21 cellular contexts compared by ENCODE assay signal in genomic region chr6:157656437-157657005, GRCh38.
DNase-seq lines count a peak whose midpoint lies in the region; ATAC-seq, FAIRE-seq and TF ChIP-seq lines count a peak whose summit lies in the region.
"Had no signal": no experiment of that assay in that cellular context is flagged by ENCODE, and none has a peak within 500 bp of the region (broad histone marks: within the 10 kb centered on the region; RNA-seq: fewer than 3 reads in every experiment).

No MANE protein-coding gene starts in this region.

- peaks cover 0 to 2% (median 0%) of the 10 kb centered on the region in 3 donors for H3K27me3 Mint-ChIP-seq in immature natural killer cell (ENCODE audit: low read depth in 3 of 3)
- H3K27me3 Mint-ChIP-seq in GM23338 (ENCODE audit: insufficient read depth, low read depth, poor library complexity) = peaks cover 2% of the 10 kb centered on the region
- H3K27me3 Mint-ChIP-seq: B cell had no signal

- no peak for TF ChIP-seq POLR2A in IMR-90 (IDR thresholded peaks at IDR 0.05; ENCODE audit: low read depth, low read length)

- H3K9me3 ChIP-seq in IMR-90 (ENCODE audit: control insufficient read depth, insufficient read depth, low read length) = no peaks in the 10 kb centered on the region
- H3K9me3 ChIP-seq: left lung, suprapubic skin had no signal

- no peak overlapping the region for H4K91ac ChIP-seq in IMR-90 (ENCODE audit: insufficient read depth, low read depth, low read length)

- no TSS peak for BruUV-seq in IMR-90 (replicated peaks; lab: Mats Ljungman, UMichigan)

- no peaks in the 10 kb centered on the region for H4K20me1 ChIP-seq in IMR-90 (ENCODE audit: insufficient read depth, low read length)
- no peaks in the 10 kb centered on the region for H4K20me1 ChIP-seq in GM23338 (replicated peaks; ENCODE audit: insufficient read depth)

- no peak overlapping the region; the same call in 1 of the 2 replicates for H3K14ac ChIP-seq in IMR-90 (replicated peaks; ENCODE audit: low read depth, low read length)

- dilution Hi-C loops in IMR-90 (cut with HindIII; ENCODE audit: low sequenced_read_pairs, unreplicated experiment) = no loop called here

- H3K27ac ChIP-seq in IMR-90 (ENCODE audit: insufficient read depth, low read length) = no peak overlapping the region
- no peak overlapping the region for H3K27ac ChIP-seq in GM23338 (ENCODE audit: low read depth)
- H3K27ac ChIP-seq: left lung, suprapubic skin had no signal

- H2AFZ ChIP-seq in IMR-90 (replicated peaks; ENCODE audit: low read length, poor library complexity) = no peak overlapping the region
- H2AFZ ChIP-seq in GM23338 = no peak overlapping the region

- H3K4me1 ChIP-seq in IMR-90 (ENCODE audit: control insufficient read depth, insufficient read depth, low read length) (peaks cover 2% of the 10 kb centered on the region), GM23338 (ENCODE audit: insufficient read depth) (peaks cover 3% of the 10 kb centered on the region; the same call in 1 of the 2 replicates)
- H3K4me1 ChIP-seq: left lung, suprapubic skin had no signal

- H2BK5ac ChIP-seq in IMR-90 (ENCODE audit: low read depth, low read length, poor library complexity, severe bottlenecking) = no peak overlapping the region

- TF ChIP-seq RAD21 in IMR-90 (IDR thresholded peaks at IDR 0.05; ENCODE audit: low read length) = no peak

- H2BK15ac ChIP-seq in IMR-90 (ENCODE audit: low read depth, low read length) = no peak overlapping the region

- in situ Hi-C loops in IMR-90 (cut with MboI; ENCODE audit: low sequenced_read_pairs) = no loop called here

- no peak overlapping the region for H3K9ac ChIP-seq in IMR-90 (ENCODE audit: low read depth, low read length)

- no peaks in the 10 kb centered on the region for H3K9me2 ChIP-seq in GM23338 (ENCODE audit: insufficient read depth)

- H3K9me3 Mint-ChIP-seq in immature natural killer cell (no peaks in the 10 kb centered on the region), GM23338 (no peaks in the 10 kb centered on the region)
- H3K9me3 Mint-ChIP-seq: endodermal cell had no signal

- H3K4me1 Mint-ChIP-seq in immature natural killer cell = no peaks in the 10 kb centered on the region
- H3K4me1 Mint-ChIP-seq in GM23338 = peaks cover 9% of the 10 kb centered on the region
- H3K4me1 Mint-ChIP-seq: B cell had no signal

- TF ChIP-seq CTCF in D721Med (IDR thresholded peaks at IDR 0.05; ENCODE audit: insufficient read depth, missing control alignments) (no peak), IMR-90 (conservative IDR thresholded peaks at IDR 0.05; ENCODE audit: low read depth, low read length) (no peak), GM23338 (conservative IDR thresholded peaks at IDR 0.05; ENCODE audit: low read depth in 2 of 2) (no peak)

- H3K18ac ChIP-seq in IMR-90 (ENCODE audit: low read depth, low read length) = no peak overlapping the region

- ATAC-seq in IMR-90 (ENCODE audit: low read depth) (peak; percentile 54; the same call in 1 of the 2 replicates), GM23338 (no peak), GM21390 (IDR thresholded peaks at IDR 0.05; ENCODE audit: unreplicated experiment) (no peak)
- ATAC-seq: activated CD4-positive, alpha-beta T cell treated with anti-CD3 and anti-CD28 coated beads for 36 hours; left lung; sciatic nerve had no signal

- H3K27me3 ChIP-seq in IMR-90 (ENCODE audit: control insufficient read depth, insufficient read depth, low read length) = no peaks in the 10 kb centered on the region
- H3K27me3 ChIP-seq in GM23338 (ENCODE audit: insufficient read depth) = no peaks in the 10 kb centered on the region
- H3K27me3 ChIP-seq: suprapubic skin had no signal

- no peaks in the 10 kb centered on the region for H3K36me3 ChIP-seq in IMR-90 (ENCODE audit: control insufficient read depth, insufficient read depth, low read length)
- no peaks in the 10 kb centered on the region for H3K36me3 ChIP-seq in GM23338 (ENCODE audit: insufficient read depth)

- no peak overlapping the region for H3K27ac Mint-ChIP-seq in immature natural killer cell
- no peak overlapping the region for H3K27ac Mint-ChIP-seq in GM23338
- H3K27ac Mint-ChIP-seq: activated CD4-positive, alpha-beta T cell treated with anti-CD3 and anti-CD28 coated beads for 36 hours; B cell; endodermal cell had no signal

- no peaks in the 10 kb centered on the region for H3K79me1 ChIP-seq in IMR-90 (ENCODE audit: low read depth in 1 of 2, low read length in 2 of 2)

- intact Hi-C loops in IMR-90 (cut with micrococcal nuclease) = no loop called here

- H3K9me1 ChIP-seq in IMR-90 (ENCODE audit: insufficient read depth, low read length) = peaks cover 3% of the 10 kb centered on the region; the same call in 1 of the 2 replicates

- H2AK5ac ChIP-seq in IMR-90 (ENCODE audit: low read depth, low read length) = no peak overlapping the region

- H2BK120ac ChIP-seq in IMR-90 (ENCODE audit: low read depth, low read length) = no peak overlapping the region

- CTCF ChIA-PET in IMR-90 (lab: Yijun Ruan, JAX) = interaction anchor here (0.7 kb wide), 2 partner anchors 14 to 1120 kb away, joined by 3 read pairs; no protein-coding TSS in a partner anchor

- H3K4me3 ChIP-seq in IMR-90 (ENCODE audit: insufficient read depth, low read depth, low read length) (no peak overlapping the region), GM23338 (no peak overlapping the region)
- H3K4me3 ChIP-seq: left lung, suprapubic skin had no signal

- peak; percentile 91 for FAIRE-seq in D721Med (lab: Jason Lieb, UNC)
- FAIRE-seq: H1 had no signal

- H3K4me2 ChIP-seq in IMR-90 (ENCODE audit: low read depth, low read length) (no peak overlapping the region), GM23338 (no peak overlapping the region)

- H2BK20ac ChIP-seq in IMR-90 (ENCODE audit: low read depth, low read length) = no peak overlapping the region; the same call in 1 of the 2 replicates

- no peaks in the 10 kb centered on the region for H3F3A ChIP-seq in GM23338 (replicated peaks; ENCODE audit: low read depth)

- POLR2A ChIA-PET in IMR-90 (lab: Charles Lee; ENCODE audit: unreplicated experiment) = interaction anchor here (0.6 kb wide), 1 partner anchor 401 kb away, joined by 17 read pairs; no protein-coding TSS in a partner anchor

- H3K4me3 Mint-ChIP-seq in immature natural killer cell = no peak overlapping the region
- H3K4me3 Mint-ChIP-seq in GM23338 = no peak overlapping the region
- H3K4me3 Mint-ChIP-seq: activated CD4-positive, alpha-beta T cell treated with anti-CD3 and anti-CD28 coated beads for 36 hours; B cell; endodermal cell had no signal

- H4K8ac ChIP-seq in IMR-90 (ENCODE audit: low read depth in 2 of 2, low read length in 2 of 2) = no peak overlapping the region

- no peak overlapping the region for H4K5ac ChIP-seq in IMR-90 (ENCODE audit: low read depth, low read length)

- H3K36me3 Mint-ChIP-seq in immature natural killer cell (peaks cover 18 to 44% (median 29%) of the 10 kb centered on the region in 3 donors), GM23338 (ENCODE audit: low read depth) (no peaks in the 10 kb centered on the region)

- peak overlapping the region; percentile 63 for H2AK9ac ChIP-seq in IMR-90 (replicated peaks; ENCODE audit: low read depth, low read length, poor library complexity)

- no peak overlapping the region for H3K56ac ChIP-seq in IMR-90 (ENCODE audit: extremely low read depth, insufficient read depth, low read length)

- H3K4ac ChIP-seq in IMR-90 (ENCODE audit: low read depth, low read length) = no peak overlapping the region

- no peak overlapping the region; the same call in 1 of the 2 replicates for H3K23ac ChIP-seq in IMR-90 (ENCODE audit: low read depth, low read length)

- 100% methylated on average over 1 of the region's 7 CpGs; no CpG with 5 or more reads in 1 of the 2 experiments for WGBS in IMR-90 (ENCODE audit: extremely low coverage in 2 of 2, insufficient read length in 1 of 2), 2 experiments

- no peaks in the 10 kb centered on the region for H3K79me2 ChIP-seq in GM23338 (replicated peaks; ENCODE audit: insufficient read depth)

- peak; percentile 48 for DNase-seq in D721Med (ENCODE audit: insufficient read length, low spot score)
- DNase-seq in IMR-90 = peak; percentile 38
- peak; percentile 42 for DNase-seq in amniotic epithelial cell (ENCODE audit: low read depth)
- DNase-seq in myocyte (ENCODE audit: low read depth) = peak; percentile 79
- no peak for DNase-seq in immature natural killer cell
- no peak for DNase-seq in COR-L47 (lab: John Stamatoyannopoulos, UW)
- DNase-seq in GM23338 (ENCODE audit: low spot score) = no peak
- DNase-seq: activated CD4-positive, alpha-beta T cell treated with anti-CD3 and anti-CD28 coated beads for 36 hours; activated effector memory CD4-positive, alpha-beta T cell treated with anti-CD3 and anti-CD28 coated beads, Interleukin-2, amount 50 U/mL, for 16 hours; endodermal cell; foreskin melanocyte; Karpas-422; left lung; NCI-H1417 treated with DMSO at 0.1 percent for 48 hours; SIG-M5; stimulated activated CD4-positive, alpha-beta T cell treated with anti-CD3 and anti-CD28 coated beads, Interleukin-2, amount 100 ng/mL, for 24 hours had no signal

TF ChIP-seq in IMR-90, 13 proteins besides CTCF, POLR2A, EP300 and RAD21 (continues in another document):
- TF ChIP-seq CHD1 (IDR thresholded peaks at IDR 0.05; ENCODE audit: low read depth, low read length) = no peak
- TF ChIP-seq CEBPB (IDR thresholded peaks at IDR 0.05; ENCODE audit: low read depth, low read length) = no peak
- TF ChIP-seq RFX5 (IDR thresholded peaks at IDR 0.05; ENCODE audit: low read depth, low read length) = no peak
- TF ChIP-seq SMC3 (IDR thresholded peaks at IDR 0.05; ENCODE audit: low read depth, low read length) = no peak
- TF ChIP-seq BHLHE40 (IDR thresholded peaks at IDR 0.05; ENCODE audit: low read depth, low read length) = no peak
- no peak for TF ChIP-seq MAFK (IDR thresholded peaks at IDR 0.05; ENCODE audit: low read depth, low read length)

TF ChIP-seq in GM23338, 12 proteins besides CTCF, POLR2A, EP300 and RAD21:
- no peak for TF ChIP-seq ETS1 (IDR thresholded peaks at IDR 0.05)

Comparison
In these comparisons a context has a peak if more than half of its experiments do, and no peak if none do; other contexts are left out.
1. DNase-seq: peak in D721Med (single experiment), IMR-90 (single experiment), amniotic epithelial cell (single experiment) and myocyte (single experiment); none in immature natural killer cell (0 of 3), COR-L47 (single experiment) and GM23338 (single experiment).